22 cellular contexts compared by ENCODE assay signal in the genomic region with DNA sequence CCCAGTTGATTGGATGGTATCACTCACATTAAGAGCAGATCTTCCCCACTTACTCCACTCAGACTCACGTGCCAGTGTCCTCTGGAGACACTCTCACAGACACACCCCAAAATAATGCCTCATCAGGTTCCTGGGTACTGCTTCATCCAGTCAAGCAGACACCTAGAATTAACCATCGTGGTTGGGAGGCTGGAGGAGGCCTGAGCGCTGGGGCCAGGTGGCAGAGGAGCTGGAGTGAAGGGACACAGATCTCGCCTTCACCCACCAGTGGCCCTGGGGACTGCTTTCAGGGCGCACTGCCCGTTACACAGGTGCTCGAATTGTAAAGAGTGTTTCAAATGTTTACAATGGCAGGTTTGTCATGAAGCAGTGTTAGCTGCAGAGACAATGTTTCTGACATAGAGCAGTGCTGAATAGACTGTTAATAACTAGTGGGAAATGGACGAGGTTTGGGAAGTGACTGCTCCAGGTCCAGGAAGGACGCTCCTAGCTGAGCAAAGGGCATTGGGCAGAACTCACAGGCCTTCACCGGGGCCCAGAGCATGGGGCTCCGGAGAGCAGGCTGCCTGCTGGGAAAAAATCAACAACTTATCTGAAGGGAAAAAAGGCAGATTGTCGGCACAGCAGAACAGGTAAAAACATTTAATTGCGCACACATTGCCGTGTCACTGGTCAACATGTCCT.
"Had no signal": no experiment of that assay in that cellular context is flagged by ENCODE, and none has a peak within 500 bp of the region (broad histone marks: within the 10 kb centered on the region; RNA-seq: fewer than 3 reads in every experiment).

No MANE protein-coding gene starts in this region.

- ATAC-seq: activated CD8-positive, alpha-beta T cell treated with anti-CD3 and anti-CD28 coated beads for 36 hours; activated T-cell treated with anti-CD3 and anti-CD28 coated beads, Interleukin-2, amount 50 U/mL, for 72 hours; effector memory CD8-positive, alpha-beta T cell; left colon; natural killer cell treated with Interleukin-12 subunit alpha and Interleukin-12 subunit beta and Interleukin-15 and Interleukin-18, amount 100 ng/mL, for 72 hours; SK-N-SH treated with all-trans-retinoic acid at 6 μM for 48 hours; T-cell had no signal

- DNase-seq: activated B cell treated with CpG ODN at 0.5 μM for 24 hours; activated CD4-positive, alpha-beta T cell treated with anti-CD3 and anti-CD28 coated beads for 4 hours; activated CD8-positive, alpha-beta T cell treated with anti-CD3 and anti-CD28 coated beads for 36 hours; activated gamma-delta T cell treated with Interleukin-2 at 50 U/mL for 16 hours; activated naive CD8-positive, alpha-beta T cell treated with anti-CD3 and anti-CD28 coated beads for 36 hours; activated T-cell treated with anti-CD3 and anti-CD28 coated beads, Interleukin-2, amount 50 U/mL, for 72 hours; amniotic stem cell; effector memory CD8-positive, alpha-beta T cell; foreskin fibroblast; nucleus accumbens; T-cell; T-helper 9 cell; testis had no signal

- H3K36me3 ChIP-seq: cardiac muscle cell had no signal

- H3K27ac Mint-ChIP-seq: activated B cell treated with CpG ODN at 0.5 μM for 24 hours; activated CD8-positive, alpha-beta T cell treated with anti-CD3 and anti-CD28 coated beads for 36 hours; activated naive CD8-positive, alpha-beta T cell treated with anti-CD3 and anti-CD28 coated beads for 36 hours; activated T-cell treated with anti-CD3 and anti-CD28 coated beads, Interleukin-2, amount 50 U/mL, for 72 hours; dendritic cell treated with granulocyte-macrophage colony-stimulating factor and Interleukin-4, amounts not matched to agents 40 ng/mL and 50 ng/mL, for 4 days; mesothelial cell of epicardium; natural killer cell treated with Interleukin-12 subunit alpha and Interleukin-12 subunit beta and Interleukin-15 and Interleukin-18, amount 100 ng/mL, for 72 hours; progenitor cell of endocrine pancreas; T-cell had no signal

- H3K36me3 Mint-ChIP-seq: activated naive CD8-positive, alpha-beta T cell treated with anti-CD3 and anti-CD28 coated beads for 36 hours; mesothelial cell of epicardium; natural killer cell treated with Interleukin-12 subunit alpha and Interleukin-12 subunit beta and Interleukin-15 and Interleukin-18, amount 100 ng/mL, for 72 hours had no signal

- H3K27ac ChIP-seq: cardiac muscle cell, hepatocyte, testis had no signal

- H3K27me3 ChIP-seq: cardiac muscle cell, hepatocyte, testis had no signal

- H3K4me1 Mint-ChIP-seq: activated naive CD8-positive, alpha-beta T cell treated with anti-CD3 and anti-CD28 coated beads for 36 hours; T-cell had no signal

- H3K4me2 ChIP-seq: hepatocyte had no signal

- H3K27me3 Mint-ChIP-seq: activated B cell treated with CpG ODN at 0.5 μM for 24 hours; activated CD8-positive, alpha-beta T cell treated with anti-CD3 and anti-CD28 coated beads for 36 hours; activated naive CD8-positive, alpha-beta T cell treated with anti-CD3 and anti-CD28 coated beads for 36 hours; dendritic cell treated with granulocyte-macrophage colony-stimulating factor and Interleukin-4, amounts not matched to agents 40 ng/mL and 50 ng/mL, for 4 days; effector memory CD8-positive, alpha-beta T cell; natural killer cell treated with Interleukin-12 subunit alpha and Interleukin-12 subunit beta and Interleukin-15 and Interleukin-18, amount 100 ng/mL, for 72 hours; T-cell had no signal

- H3K9me3 Mint-ChIP-seq: activated B cell treated with CpG ODN at 0.5 μM for 24 hours; activated CD8-positive, alpha-beta T cell treated with anti-CD3 and anti-CD28 coated beads for 36 hours; activated naive CD8-positive, alpha-beta T cell treated with anti-CD3 and anti-CD28 coated beads for 36 hours; activated T-cell treated with anti-CD3 and anti-CD28 coated beads, Interleukin-2, amount 50 U/mL, for 72 hours; dendritic cell treated with granulocyte-macrophage colony-stimulating factor and Interleukin-4, amounts not matched to agents 40 ng/mL and 50 ng/mL, for 4 days; effector memory CD8-positive, alpha-beta T cell; mesothelial cell of epicardium; natural killer cell treated with Interleukin-12 subunit alpha and Interleukin-12 subunit beta and Interleukin-15 and Interleukin-18, amount 100 ng/mL, for 72 hours; T-cell had no signal

- H3K79me2 ChIP-seq: hepatocyte had no signal

- H3K4me1 ChIP-seq: testis had no signal

- H3K4me3 ChIP-seq: cardiac muscle cell, hepatocyte, lung, testis had no signal

- H3K4me3 Mint-ChIP-seq: activated B cell treated with CpG ODN at 0.5 μM for 24 hours; activated CD8-positive, alpha-beta T cell treated with anti-CD3 and anti-CD28 coated beads for 36 hours; activated naive CD8-positive, alpha-beta T cell treated with anti-CD3 and anti-CD28 coated beads for 36 hours; activated T-cell treated with anti-CD3 and anti-CD28 coated beads, Interleukin-2, amount 50 U/mL, for 72 hours; dendritic cell treated with granulocyte-macrophage colony-stimulating factor and Interleukin-4, amounts not matched to agents 40 ng/mL and 50 ng/mL, for 4 days; effector memory CD8-positive, alpha-beta T cell; mesothelial cell of epicardium; natural killer cell treated with Interleukin-12 subunit alpha and Interleukin-12 subunit beta and Interleukin-15 and Interleukin-18, amount 100 ng/mL, for 72 hours; T-cell had no signal

- H3K9me3 ChIP-seq: testis had no signal

- H2AFZ ChIP-seq: hepatocyte had no signal
